ENCODE assay signal across 1 cellular context in the genomic region with DNA sequence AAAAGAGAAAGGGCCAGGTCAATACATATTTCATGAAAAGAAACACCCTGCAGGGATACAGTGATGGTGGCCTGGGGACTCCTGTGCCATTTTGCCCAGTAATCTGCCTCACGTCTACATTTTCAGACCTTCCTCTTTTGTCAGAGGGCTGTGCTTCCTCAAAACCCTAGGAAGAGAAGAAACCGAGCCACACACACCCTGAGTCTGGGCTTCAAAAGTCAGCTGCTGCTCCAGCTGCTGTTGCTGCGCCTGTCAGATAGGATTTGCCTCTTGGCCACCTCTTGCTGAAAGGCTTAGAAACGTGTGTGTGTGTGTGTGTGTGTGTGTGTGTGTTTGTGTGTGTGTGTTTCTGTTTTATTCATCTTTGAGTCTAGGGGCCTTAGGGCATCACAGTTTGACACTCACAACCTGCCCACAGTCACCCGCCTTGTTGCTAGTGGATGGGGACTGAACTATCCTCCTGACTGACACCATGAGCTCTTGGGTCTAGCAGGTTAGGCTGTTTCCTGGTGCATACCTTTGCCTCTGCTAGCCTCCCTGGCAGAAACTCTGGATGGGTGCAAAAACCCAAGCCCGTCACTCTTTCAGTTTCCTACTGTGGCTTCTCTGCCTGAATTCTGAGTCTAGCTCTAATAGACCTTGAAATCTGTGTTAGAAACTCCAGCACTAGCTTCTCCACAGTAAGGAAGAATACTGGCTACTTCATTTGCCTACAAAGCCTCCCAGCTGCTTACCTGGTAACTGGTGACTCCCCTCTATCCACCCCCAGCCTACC.
TF ChIP-seq lines count a peak whose summit lies in the region.

No MANE protein-coding gene starts in this region.

TF ChIP-seq in K562, 482 proteins besides CTCF, POLR2A, EP300 and RAD21 (continued from another document):
- peak; percentile 31; the same call in 1 of the 2 replicates for TF ChIP-seq TCF3 (CRISPR knock-in tag; IDR thresholded peaks at IDR 0.05)
- no peak for TF ChIP-seq TCFL5 (CRISPR knock-in tag; conservative IDR thresholded peaks at IDR 0.05)
- TF ChIP-seq MTA2 (IDR thresholded peaks at IDR 0.05; ENCODE audit: low read depth) = peak; percentile 32; the same call in 1 of the 2 replicates
TF ChIP-seq in K562: peak in this region for 8.
